ENCODE assay signal across 18 cellular contexts in the genomic region with DNA sequence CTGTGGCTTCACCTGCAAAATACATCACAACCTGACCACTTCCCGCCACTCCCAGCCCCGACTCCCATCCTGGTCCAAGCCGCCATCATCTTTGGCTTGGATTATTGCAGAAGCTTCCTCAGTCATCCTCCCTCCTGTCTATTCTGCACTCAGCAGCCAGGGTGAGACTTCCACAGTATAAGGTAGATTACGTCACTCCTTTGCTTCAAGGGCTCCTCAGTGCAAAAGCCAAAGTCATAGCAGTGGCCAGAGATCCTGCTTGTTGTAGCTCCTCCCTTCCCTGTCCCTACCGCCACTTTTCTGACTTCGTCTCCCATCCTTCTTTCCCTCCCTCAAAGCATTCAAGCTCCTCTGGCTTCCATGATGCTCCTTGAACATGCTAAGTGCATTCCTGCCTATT.
"Had no signal": no experiment of that assay in that cellular context is flagged by ENCODE, and none has a peak within 500 bp of the region (broad histone marks: within the 10 kb centered on the region; RNA-seq: fewer than 3 reads in every experiment).

No MANE protein-coding gene starts in this region.

- H3K4me1 ChIP-seq: upper lobe of right lung had no signal

- H3K36me3 ChIP-seq: thoracic aorta, upper lobe of right lung had no signal

- H3K4me3 ChIP-seq: mucosa of descending colon, thoracic aorta, upper lobe of right lung had no signal

- H3K9me3 Mint-ChIP-seq: activated CD4-positive, alpha-beta T cell treated with anti-CD3 and anti-CD28 coated beads, Interleukin-2, amount 10 ng/mL, durations not matched to agents 24 days and 14 days; activated naive CD4-positive, alpha-beta T cell treated with anti-CD3 and anti-CD28 coated beads, Interleukin-2, amount 50 U/mL, for 24 hours; brain; memory B cell; naive B cell; neural crest cell; stimulated activated naive B cell treated with anti-CD40 and anti-IgM and Interleukin-4, amounts not matched to agents 10 μg/mL and 1 μg/mL and 100 μg/mL, for 72 hours had no signal

- ATAC-seq: mucosa of descending colon; SK-N-SH treated with all-trans-retinoic acid at 6 μM for 48 hours; stimulated activated naive B cell treated with anti-CD40 and anti-IgM and Interleukin-4, amounts not matched to agents 10 μg/mL and 1 μg/mL and 100 μg/mL, for 72 hours; upper lobe of right lung had no signal

- H3K4me3 Mint-ChIP-seq: activated CD4-positive, alpha-beta T cell treated with anti-CD3 and anti-CD28 coated beads, Interleukin-2, amount 10 ng/mL, durations not matched to agents 24 days and 14 days; activated naive CD4-positive, alpha-beta T cell treated with anti-CD3 and anti-CD28 coated beads, Interleukin-2, amount 50 U/mL, for 24 hours; brain; memory B cell; naive B cell; neural crest cell; stimulated activated naive B cell treated with anti-CD40 and anti-IgM and Interleukin-4, amounts not matched to agents 10 μg/mL and 1 μg/mL and 100 μg/mL, for 72 hours had no signal

- DNase-seq: activated CD4-positive, alpha-beta T cell treated with anti-CD3 and anti-CD28 coated beads, Interleukin-2, amount 10 ng/mL, durations not matched to agents 24 days and 14 days; activated gamma-delta T cell treated with Interleukin-2 at 50 U/mL for 16 hours; effector memory CD4-positive, alpha-beta T cell; glutamatergic neuron; hippocampal formation; mucosa of descending colon; naive B cell; occipital lobe; stimulated activated CD4-positive, alpha-beta T cell treated with anti-CD3 and anti-CD28 coated beads, Interleukin-2, amount 100 ng/mL, for 48 hours; stimulated activated CD8-positive, alpha-beta memory T cell treated with anti-CD3 and anti-CD28 coated beads, Interleukin-4, amount 100 ng/mL, for 48 hours; stimulated activated naive B cell treated with anti-CD40 and anti-IgM and Interleukin-4, amounts not matched to agents 10 μg/mL and 1 μg/mL and 100 μg/mL, for 72 hours; upper lobe of right lung had no signal

- H3K36me3 Mint-ChIP-seq: activated naive CD4-positive, alpha-beta T cell treated with anti-CD3 and anti-CD28 coated beads, Interleukin-2, amount 50 U/mL, for 24 hours; memory B cell; naive B cell; stimulated activated naive B cell treated with anti-CD40 and anti-IgM and Interleukin-4, amounts not matched to agents 10 μg/mL and 1 μg/mL and 100 μg/mL, for 72 hours had no signal

- H3K27ac ChIP-seq: thoracic aorta, upper lobe of right lung had no signal

- H3K4me1 Mint-ChIP-seq: activated CD4-positive, alpha-beta T cell treated with anti-CD3 and anti-CD28 coated beads, Interleukin-2, amount 10 ng/mL, durations not matched to agents 24 days and 14 days; activated naive CD4-positive, alpha-beta T cell treated with anti-CD3 and anti-CD28 coated beads, Interleukin-2, amount 50 U/mL, for 24 hours; naive B cell; stimulated activated naive B cell treated with anti-CD40 and anti-IgM and Interleukin-4, amounts not matched to agents 10 μg/mL and 1 μg/mL and 100 μg/mL, for 72 hours had no signal

- H3K9me3 ChIP-seq: mucosa of descending colon, thoracic aorta, upper lobe of right lung had no signal

- H3K27ac Mint-ChIP-seq: activated CD4-positive, alpha-beta T cell treated with anti-CD3 and anti-CD28 coated beads, Interleukin-2, amount 10 ng/mL, durations not matched to agents 24 days and 14 days; activated naive CD4-positive, alpha-beta T cell treated with anti-CD3 and anti-CD28 coated beads, Interleukin-2, amount 50 U/mL, for 24 hours; memory B cell; stimulated activated naive B cell treated with anti-CD40 and anti-IgM and Interleukin-4, amounts not matched to agents 10 μg/mL and 1 μg/mL and 100 μg/mL, for 72 hours had no signal

- H3K27me3 ChIP-seq: upper lobe of right lung had no signal
